In the genomic region with DNA sequence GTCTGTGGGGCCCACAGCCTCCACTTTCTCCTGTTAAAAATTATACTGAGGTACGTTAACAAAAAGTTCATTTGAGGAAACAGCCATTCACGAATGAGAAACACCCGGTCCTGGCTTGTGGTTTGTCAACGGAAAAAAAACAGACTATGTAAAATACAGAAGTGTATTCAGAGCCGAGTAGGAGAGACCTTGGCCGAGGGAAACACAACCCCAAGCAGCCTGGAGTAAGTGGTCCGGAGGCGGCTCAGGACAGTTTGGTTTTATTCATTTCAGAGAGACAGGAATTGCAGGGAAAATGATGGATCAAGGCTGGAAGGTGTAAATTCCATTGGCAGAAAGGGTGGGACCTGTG, we compare ENCODE assay signal across 2 cellular contexts.
A peak's percentile ranks its signal among the peaks of the same experiment; 100 is the strongest.
TF ChIP-seq lines count a peak whose summit lies in the region.

No MANE protein-coding gene starts in this region.

TF ChIP-seq in IMR-90, 13 proteins besides CTCF, POLR2A, EP300 and RAD21:
- no peak for TF ChIP-seq NFE2L2 (IDR thresholded peaks at IDR 0.05; ENCODE audit: low read depth, low read length)
- TF ChIP-seq MAZ (IDR thresholded peaks at IDR 0.05; ENCODE audit: borderline replicate concordance, low read depth, low read length), result no peak
- TF ChIP-seq, protein P1, sequence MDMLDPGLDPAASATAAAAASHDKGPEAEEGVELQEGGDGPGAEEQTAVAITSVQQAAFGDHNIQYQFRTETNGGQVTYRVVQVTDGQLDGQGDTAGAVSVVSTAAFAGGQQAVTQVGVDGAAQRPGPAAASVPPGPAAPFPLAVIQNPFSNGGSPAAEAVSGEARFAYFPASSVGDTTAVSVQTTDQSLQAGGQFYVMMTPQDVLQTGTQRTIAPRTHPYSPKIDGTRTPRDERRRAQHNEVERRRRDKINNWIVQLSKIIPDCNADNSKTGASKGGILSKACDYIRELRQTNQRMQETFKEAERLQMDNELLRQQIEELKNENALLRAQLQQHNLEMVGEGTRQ (IDR thresholded peaks at IDR 0.05; ENCODE audit: low read depth, low read length), result no peak
- no peak for TF ChIP-seq BHLHE40 (IDR thresholded peaks at IDR 0.05; ENCODE audit: low read depth, low read length)
- TF ChIP-seq CEBPB (IDR thresholded peaks at IDR 0.05; ENCODE audit: low read depth, low read length), result no peak
- TF ChIP-seq CHD1 (IDR thresholded peaks at IDR 0.05; ENCODE audit: low read depth, low read length), result no peak
- TF ChIP-seq, protein P2, sequence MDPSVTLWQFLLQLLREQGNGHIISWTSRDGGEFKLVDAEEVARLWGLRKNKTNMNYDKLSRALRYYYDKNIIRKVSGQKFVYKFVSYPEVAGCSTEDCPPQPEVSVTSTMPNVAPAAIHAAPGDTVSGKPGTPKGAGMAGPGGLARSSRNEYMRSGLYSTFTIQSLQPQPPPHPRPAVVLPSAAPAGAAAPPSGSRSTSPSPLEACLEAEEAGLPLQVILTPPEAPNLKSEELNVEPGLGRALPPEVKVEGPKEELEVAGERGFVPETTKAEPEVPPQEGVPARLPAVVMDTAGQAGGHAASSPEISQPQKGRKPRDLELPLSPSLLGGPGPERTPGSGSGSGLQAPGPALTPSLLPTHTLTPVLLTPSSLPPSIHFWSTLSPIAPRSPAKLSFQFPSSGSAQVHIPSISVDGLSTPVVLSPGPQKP (IDR thresholded peaks at IDR 0.05; ENCODE audit: borderline replicate concordance, low read depth, low read length), result no peak
- no peak for TF ChIP-seq RFX5 (IDR thresholded peaks at IDR 0.05; ENCODE audit: low read depth, low read length)
- no peak for TF ChIP-seq MXI1 (IDR thresholded peaks at IDR 0.05; ENCODE audit: borderline replicate concordance, low read depth, low read length)
- TF ChIP-seq MAFK (IDR thresholded peaks at IDR 0.05; ENCODE audit: low read depth, low read length), result no peak
- TF ChIP-seq SMC3 (IDR thresholded peaks at IDR 0.05; ENCODE audit: low read depth, low read length), result no peak
- no peak for TF ChIP-seq RCOR1 (IDR thresholded peaks at IDR 0.05; ENCODE audit: insufficient replicate concordance, low read length)
- TF ChIP-seq FOS (IDR thresholded peaks at IDR 0.05; ENCODE audit: low read depth, low read length), result no peak
TF ChIP-seq in IMR-90: peak in this region for 0.

TF ChIP-seq in GM12878, 131 proteins besides CTCF, POLR2A, EP300 and RAD21:
- TF ChIP-seq RUNX3 (IDR thresholded peaks at IDR 0.05; ENCODE audit: low read length) (peak; percentile 61), BACH1 (IDR thresholded peaks at IDR 0.05; ENCODE audit: borderline replicate concordance) (no peak), CREB1 (IDR thresholded peaks at IDR 0.05; ENCODE audit: low read depth) (no peak), SMAD5 (IDR thresholded peaks at IDR 0.05; ENCODE audit: low read depth) (no peak), RB1 (IDR thresholded peaks at IDR 0.05; ENCODE audit: borderline replicate concordance) (no peak), LARP7 (IDR thresholded peaks at IDR 0.05) (0 out of 2 replicates have a peak, but pooled peaks have one; percentile 4), EGR1 (IDR thresholded peaks at IDR 0.05; ENCODE audit: borderline replicate concordance in 1 of 2, low read depth in 2 of 2, low read length in 2 of 2) (no peak)
- TF ChIP-seq, protein P3, sequence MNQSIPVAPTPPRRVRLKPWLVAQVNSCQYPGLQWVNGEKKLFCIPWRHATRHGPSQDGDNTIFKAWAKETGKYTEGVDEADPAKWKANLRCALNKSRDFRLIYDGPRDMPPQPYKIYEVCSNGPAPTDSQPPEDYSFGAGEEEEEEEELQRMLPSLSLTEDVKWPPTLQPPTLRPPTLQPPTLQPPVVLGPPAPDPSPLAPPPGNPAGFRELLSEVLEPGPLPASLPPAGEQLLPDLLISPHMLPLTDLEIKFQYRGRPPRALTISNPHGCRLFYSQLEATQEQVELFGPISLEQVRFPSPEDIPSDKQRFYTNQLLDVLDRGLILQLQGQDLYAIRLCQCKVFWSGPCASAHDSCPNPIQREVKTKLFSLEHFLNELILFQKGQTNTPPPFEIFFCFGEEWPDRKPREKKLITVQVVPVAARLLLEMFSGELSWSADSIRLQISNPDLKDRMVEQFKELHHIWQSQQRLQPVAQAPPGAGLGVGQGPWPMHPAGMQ (IDR thresholded peaks at IDR 0.05; ENCODE audit: borderline replicate concordance), result no peak
